Comparison of ENCODE assay signal across 8 cellular contexts in genomic region chr10:6204063-6204340, GRCh38. TPM values are rescaled to one million over a fixed set of nuclear protein-coding genes. Genes with fewer than 3 reads are reported as not detected.
DNase-seq lines count a peak whose midpoint lies in the region; ATAC-seq lines count a peak whose summit lies in the region.

No MANE protein-coding gene starts in this region.

- intact Hi-C loops in activated CD4-positive, alpha-beta memory T cell treated with anti-CD3 and anti-CD28 coated beads for 36 hours (cut with micrococcal nuclease): loop anchor here (5.0 kb wide), 2 partner anchors 378 to 392 kb away; partner anchors contain the start of genes GDI2 and PRKCQ

- peak overlapping the region; percentile 49 for H3K9ac ChIP-seq in mucosa of stomach (ENCODE audit: low read length)

- peak overlapping the region; percentile 37 for H3K27ac ChIP-seq in effector memory CD4-positive, alpha-beta T cell (ENCODE audit: insufficient read depth, low read length, poor library complexity, severe bottlenecking)

- no peaks in the 10 kb centered on the region for H3K9me3 ChIP-seq in effector memory CD4-positive, alpha-beta T cell (ENCODE audit: control insufficient read depth, low read length)
- no peaks in the 10 kb centered on the region for H3K9me3 ChIP-seq in mucosa of stomach (ENCODE audit: control insufficient read depth, low read length)

- H3K4me3 Mint-ChIP-seq in activated CD4-positive, alpha-beta memory T cell treated with anti-CD3 and anti-CD28 coated beads for 36 hours: peak overlapping the region; percentile 90

- H3K4me3 ChIP-seq in effector memory CD4-positive, alpha-beta T cell (ENCODE audit: insufficient read depth, low read depth, low read length, poor library complexity, severe bottlenecking): peak overlapping the region; percentile 99
- H3K4me3 ChIP-seq in mucosa of stomach (ENCODE audit: low read length): peak overlapping the region; percentile 43

- POLR2A ChIA-PET in activated CD4-positive, alpha-beta memory T cell treated with anti-CD3 and anti-CD28 coated beads for 36 hours (lab: Charles Lee): interaction anchor here (0.7 to 1.1 kb wide), 2 partner anchors 15 to 144 kb away, joined by 3 read pairs; no protein-coding TSS in a partner anchor

- CTCF ChIA-PET in activated CD4-positive, alpha-beta memory T cell treated with anti-CD3 and anti-CD28 coated beads for 36 hours (lab: Charles Lee): interaction anchor here (0.7 to 7.3 kb wide), 5 partner anchors 94 to 198 kb away, joined by 3 to 160 read pairs (median 6); no protein-coding TSS in a partner anchor

- DNase-seq in HT1080 (ENCODE audit: low read depth) (peak; percentile 25), GF-D8 (lab: John Stamatoyannopoulos, UW) (no peak)
- DNase-seq in activated CD4-positive, alpha-beta memory T cell treated with anti-CD3 and anti-CD28 coated beads for 36 hours: peak; percentile 77
- DNase-seq in effector memory CD4-positive, alpha-beta T cell: peak in 2 of 3 donors; percentile 19 to 24
- DNase-seq in stimulated activated naive CD4-positive, alpha-beta T cell treated with Interleukin-2 at 50 U/mL for 16 hours (lab: John Stamatoyannopoulos, UW): peak; percentile 66

- no peaks in the 10 kb centered on the region for H3K36me3 ChIP-seq in effector memory CD4-positive, alpha-beta T cell (ENCODE audit: control insufficient read depth, insufficient read depth, low read length)
- no peaks in the 10 kb centered on the region for H3K36me3 ChIP-seq in mucosa of stomach (ENCODE audit: control insufficient read depth, insufficient read depth, low read length)

- H3K27me3 ChIP-seq in effector memory CD4-positive, alpha-beta T cell (replicated peaks; ENCODE audit: control insufficient read depth, insufficient read depth, low read length, poor library complexity, severe bottlenecking): no peaks in the 10 kb centered on the region
- peaks cover 6% of the 10 kb centered on the region for H3K27me3 ChIP-seq in mucosa of stomach (ENCODE audit: control insufficient read depth, insufficient read depth, low read length)

- H3K27ac Mint-ChIP-seq in activated CD4-positive, alpha-beta memory T cell treated with anti-CD3 and anti-CD28 coated beads for 36 hours: peak overlapping the region; percentile 63

- no peaks in the 10 kb centered on the region for H3K9me3 Mint-ChIP-seq in activated CD4-positive, alpha-beta memory T cell treated with anti-CD3 and anti-CD28 coated beads for 36 hours

- ATAC-seq in GM19395 (IDR thresholded peaks at IDR 0.05; ENCODE audit: unreplicated experiment) (no peak), HG02763 (IDR thresholded peaks at IDR 0.05; ENCODE audit: unreplicated experiment) (no peak)

- H3K27me3 Mint-ChIP-seq in activated CD4-positive, alpha-beta memory T cell treated with anti-CD3 and anti-CD28 coated beads for 36 hours: no peaks in the 10 kb centered on the region

- peaks cover 21% of the 10 kb centered on the region for H3K4me1 ChIP-seq in effector memory CD4-positive, alpha-beta T cell (ENCODE audit: control insufficient read depth, insufficient read depth, low read length, poor library complexity, severe bottlenecking)
- peaks cover 25% of the 10 kb centered on the region for H3K4me1 ChIP-seq in mucosa of stomach (ENCODE audit: control insufficient read depth, insufficient read depth, low read length)

- peaks cover 35% of the 10 kb centered on the region for H3K4me1 Mint-ChIP-seq in activated CD4-positive, alpha-beta memory T cell treated with anti-CD3 and anti-CD28 coated beads for 36 hours (ENCODE audit: low read depth)

- peaks cover 16% of the 10 kb centered on the region for H3K36me3 Mint-ChIP-seq in activated CD4-positive, alpha-beta memory T cell treated with anti-CD3 and anti-CD28 coated beads for 36 hours

RNA-seq across cellular contexts. Expression of gene PFKFB3, which starts 1.3 kb away (rescaled TPM):
- total RNA-seq in HT1080 (2014; rRNA removed; shearing (Covaris generic)): 27.3 and 32.0 TPM in 2 replicates
- polyA plus RNA-seq in HT1080 (2015; cell fraction: cytosol; rRNA removed): 31.2 and 34.0 TPM in 2 replicates
- polyA plus RNA-seq in HT1080 (2015; cell fraction: nucleus; rRNA removed): 37.3 and 39.5 TPM in 2 replicates
- 10 to 100 TPM; 70.6 to 76.4 TPM for total RNA-seq in activated CD4-positive, alpha-beta memory T cell treated with anti-CD3 and anti-CD28 coated beads for 36 hours
